17 cellular contexts compared by ENCODE assay signal in genomic region chrX:17077349-17077748, GRCh38.
DNase-seq lines count a peak whose midpoint lies in the region; ATAC-seq, FAIRE-seq and TF ChIP-seq lines count a peak whose summit lies in the region.
"Had no signal": no experiment of that assay in that cellular context is flagged by ENCODE, and none has a peak within 500 bp of the region (broad histone marks: within the 10 kb centered on the region; RNA-seq: fewer than 3 reads in every experiment).

No MANE protein-coding gene starts in this region.

- no peak overlapping the region for H2AFZ ChIP-seq in keratinocyte (ENCODE audit: control insufficient read depth, low read length)

- H3K27me3 ChIP-seq in ascending aorta (no peaks in the 10 kb centered on the region), keratinocyte (ENCODE audit: control insufficient read depth, extremely low read depth, insufficient read depth, low read length) (peaks cover 6% of the 10 kb centered on the region), aorta (ENCODE audit: control insufficient read depth in 1 of 2, insufficient read depth in 2 of 2, low read length in 1 of 2) (no peaks in the 10 kb centered on the region)

- dilution Hi-C loops in keratinocyte (cut with MboI; ENCODE audit: extremely low pct_ligation_motif_present, low sequenced_read_pairs), result no loop called here

- H3K79me2 ChIP-seq in keratinocyte (ENCODE audit: control insufficient read depth, insufficient read depth, low read length), result no peaks in the 10 kb centered on the region

- H3K9me1 ChIP-seq in keratinocyte (ENCODE audit: control insufficient read depth, extremely low read depth, insufficient read depth, low read length), result no peaks in the 10 kb centered on the region

- no peak overlapping the region for H3K4me2 ChIP-seq in keratinocyte (ENCODE audit: control insufficient read depth, extremely low read depth, insufficient read depth, low read depth, low read length)

- no peak for ATAC-seq in aorta (ENCODE audit: low FRiP score)
- ATAC-seq in GM18868 (IDR thresholded peaks at IDR 0.05; ENCODE audit: unreplicated experiment), result no peak
- no peak for ATAC-seq in HG03520 (IDR thresholded peaks at IDR 0.05; ENCODE audit: unreplicated experiment)

- H3K4me1 ChIP-seq in ascending aorta (peaks cover 0 to 17% of the 10 kb centered on the region in 2 donors), keratinocyte (ENCODE audit: control insufficient read depth, extremely low read depth, insufficient read depth, low read length) (peaks cover 27% of the 10 kb centered on the region), aorta (ENCODE audit: control insufficient read depth in 1 of 2, insufficient read depth in 2 of 2, low read length in 2 of 2) (peaks cover 4% of the 10 kb centered on the region in 2 donors)

- H3K9me3 ChIP-seq in ascending aorta (no peaks in the 10 kb centered on the region), keratinocyte (ENCODE audit: control insufficient read depth, low read depth, low read length) (no peaks in the 10 kb centered on the region), aorta (ENCODE audit: control insufficient read depth, low read length) (no peaks in the 10 kb centered on the region)

- TF ChIP-seq CTCF in HFF-Myc (IDR thresholded peaks at IDR 0.05; ENCODE audit: low read depth, low read length, missing control alignments) (no peak), ascending aorta (IDR thresholded peaks at IDR 0.05) (no peak), keratinocyte (optimal IDR thresholded peaks at IDR 0.05 in 1 of 3, IDR thresholded peaks at IDR 0.05 in 1 of 3, conservative IDR thresholded peaks at IDR 0.05 in 1 of 3; ENCODE audit: extremely low read depth in 1 of 3, insufficient read depth in 2 of 3, low read length in 3 of 3) (no peak)

- no peak overlapping the region for H3K4me3 ChIP-seq in HFF-Myc (replicated peaks; ENCODE audit: low read depth, low read length)
- no peak overlapping the region for H3K4me3 ChIP-seq in ascending aorta
- no peak overlapping the region for H3K4me3 ChIP-seq in keratinocyte (ENCODE audit: control insufficient read depth in 2 of 3, extremely low read depth in 1 of 3, insufficient read depth in 2 of 3, low read depth in 1 of 3, low read length in 3 of 3)
- H3K4me3 ChIP-seq in aorta (ENCODE audit: low read length in 2 of 2), result no peak overlapping the region

- peak; percentile 53 for DNase-seq in HFF-Myc (ENCODE audit: extremely low read depth, low read depth)
- no peak for DNase-seq in ascending aorta (ENCODE audit: low spot score in 2 of 2)
- no peak for DNase-seq in keratinocyte (ENCODE audit: low read depth, low spot score)
- DNase-seq in aorta, result no peak
- no peak for DNase-seq in cortex of kidney (lab: John Stamatoyannopoulos, UW)
- DNase-seq: CD8-positive, alpha-beta memory T cell; DND-41; GF-D8; NCI-H1417 treated with DMSO at 0.1 percent for 48 hours; NCI-H2029; NCI-H2171 treated with DMSO at 0.1 percent for 48 hours; NCI-H524 treated with DMSO at 0.1 percent for 48 hours; NK-92 treated with Interleukin-12 subunit alpha and Interleukin-12 subunit beta, amount 100 ng/mL, for 24 hours; OCI-M1 had no signal

- FAIRE-seq in keratinocyte (lab: Jason Lieb, UNC), result peak; percentile 64
- FAIRE-seq: H1 had no signal

- H4K20me1 ChIP-seq in keratinocyte (ENCODE audit: control insufficient read depth, extremely low read depth, insufficient read depth, low read length), result no peaks in the 10 kb centered on the region

- peak overlapping the region; percentile 77 to 88 for H3K27ac ChIP-seq in ascending aorta
- peak overlapping the region; percentile 45 for H3K27ac ChIP-seq in keratinocyte (ENCODE audit: control insufficient read depth, insufficient read depth, low read length)
- peak overlapping the region; percentile 1 to 97 for H3K27ac ChIP-seq in aorta (ENCODE audit: low read depth in 1 of 2, low read length in 2 of 2)

- H3K36me3 ChIP-seq in ascending aorta (no peaks in the 10 kb centered on the region), keratinocyte (ENCODE audit: control insufficient read depth in 2 of 2, extremely low read depth in 1 of 2, insufficient read depth in 2 of 2, low read length in 2 of 2) (no peaks in the 10 kb centered on the region), aorta (ENCODE audit: control insufficient read depth in 1 of 2, insufficient read depth in 2 of 2, low read length in 1 of 2) (no peaks in the 10 kb centered on the region)

- WGBS in aorta, 2 donors, result 62 to 75% methylated on average over 6 of the region's 6 CpGs

- intact Hi-C loops in ascending aorta (cut with DNase I) (loop anchor here (5.0 kb wide), 2 partner anchors 45 to 195 kb away; no protein-coding TSS in a partner anchor), aorta (cut with DNase I) (loop anchor here in 1 of 2 donors (5.0 kb wide), 1 partner anchor 660 kb away; the partner anchor contains the start of gene SCML1)

- no peak overlapping the region for H3K9ac ChIP-seq in keratinocyte (ENCODE audit: control insufficient read depth, extremely low read depth, insufficient read depth, low read length)
